Comparison of ENCODE assay signal across 19 cellular contexts in genomic region chr4:155535802-155536454, GRCh38.
"Had no signal": no experiment of that assay in that cellular context is flagged by ENCODE, and none has a peak within 500 bp of the region (broad histone marks: within the 10 kb centered on the region; RNA-seq: fewer than 3 reads in every experiment).

No MANE protein-coding gene starts in this region.

- ATAC-seq: left lung; naive thymus-derived CD4-positive, alpha-beta T cell; psoas muscle; stimulated activated memory B cell treated with anti-CD40 and anti-IgM and Interleukin-4, amounts not matched to agents 10 μg/mL and 1 μg/mL and 100 μg/mL, for 72 hours; stimulated activated naive CD8-positive, alpha-beta T cell treated with anti-CD3 and anti-CD28 coated beads, Interleukin-15, amount 100 ng/mL, for 72 hours had no signal

- DNase-seq: caudate nucleus; colonic mucosa; dermis blood vessel endothelial cell; effector CD4-positive, alpha-beta T cell; foreskin melanocyte; head of caudate nucleus; islet precursor cell; left lung; naive thymus-derived CD4-positive, alpha-beta T cell; nephron progenitor cell; psoas muscle; retina; small intestine; stimulated activated CD4-positive, alpha-beta T cell treated with anti-CD3 and anti-CD28 coated beads, Interleukin-4, amount 100 ng/mL, for 1 hour; stimulated activated CD8-positive, alpha-beta memory T cell treated with anti-CD3 and anti-CD28 coated beads, Interleukin-4, amount 100 ng/mL, for 48 hours; stimulated activated naive CD8-positive, alpha-beta T cell treated with anti-CD3 and anti-CD28 coated beads, Interleukin-15, amount 100 ng/mL, for 72 hours; transverse colon had no signal

- H3K4me3 ChIP-seq: colonic mucosa, left lung, psoas muscle, thoracic aorta, transverse colon had no signal

- FAIRE-seq: small intestine had no signal

- H3K27ac ChIP-seq: colonic mucosa, left lung, psoas muscle, thoracic aorta, transverse colon had no signal

- H3K9me3 ChIP-seq: colonic mucosa, left lung, psoas muscle, thoracic aorta, transverse colon had no signal

- H3K27me3 ChIP-seq: colonic mucosa, left lung, transverse colon had no signal

- H3K36me3 ChIP-seq: colonic mucosa, left lung, thoracic aorta, transverse colon had no signal

- H3K4me1 ChIP-seq: colonic mucosa, left lung, psoas muscle had no signal
